ENCODE assay signal across 12 cellular contexts in genomic region chr1:226646026-226646869, GRCh38.
DNase-seq lines count a peak whose midpoint lies in the region; ATAC-seq and TF ChIP-seq lines count a peak whose summit lies in the region.
"Had no signal": no experiment of that assay in that cellular context is flagged by ENCODE, and none has a peak within 500 bp of the region (broad histone marks: within the 10 kb centered on the region; RNA-seq: fewer than 3 reads in every experiment).

No MANE protein-coding gene starts in this region.

- no peak for ATAC-seq in activated naive CD8-positive, alpha-beta T cell treated with anti-CD3 and anti-CD28 coated beads, Interleukin-2, amount 50 U/mL, for 24 hours
- no peak for ATAC-seq in lower lobe of right lung
- ATAC-seq: pancreas had no signal

- H3K4me1 ChIP-seq in lower lobe of right lung (peaks cover 41% of the 10 kb centered on the region), transverse colon (peaks cover 27 to 43% (median 34%) of the 10 kb centered on the region in 4 donors)
- H3K4me1 ChIP-seq: pancreas had no signal

- peaks cover 73% of the 10 kb centered on the region for H3K4me1 Mint-ChIP-seq in activated naive CD4-positive, alpha-beta T cell treated with anti-CD3 and anti-CD28 coated beads for 36 hours (ENCODE audit: low read depth)
- peaks cover 84% of the 10 kb centered on the region for H3K4me1 Mint-ChIP-seq in activated naive CD8-positive, alpha-beta T cell treated with anti-CD3 and anti-CD28 coated beads, Interleukin-2, amount 50 U/mL, for 24 hours

- intact Hi-C loops in activated naive CD4-positive, alpha-beta T cell treated with anti-CD3 and anti-CD28 coated beads for 36 hours (cut with micrococcal nuclease): no loop called here
- intact Hi-C loops in lower lobe of right lung (cut with DNase I): no loop called here
- intact Hi-C loops in transverse colon (cut with DNase I; ENCODE audit: low total_unique reads): no loop called here

- peaks cover 22% of the 10 kb centered on the region for H3K36me3 Mint-ChIP-seq in activated naive CD4-positive, alpha-beta T cell treated with anti-CD3 and anti-CD28 coated beads for 36 hours (ENCODE audit: low read depth)
- peaks cover 26% of the 10 kb centered on the region for H3K36me3 Mint-ChIP-seq in activated naive CD8-positive, alpha-beta T cell treated with anti-CD3 and anti-CD28 coated beads, Interleukin-2, amount 50 U/mL, for 24 hours (ENCODE audit: low read depth)

- CTCF ChIA-PET in activated naive CD4-positive, alpha-beta T cell treated with anti-CD3 and anti-CD28 coated beads for 36 hours (lab: Charles Lee): no interaction called here

- H3K27me3 Mint-ChIP-seq in activated naive CD4-positive, alpha-beta T cell treated with anti-CD3 and anti-CD28 coated beads for 36 hours (ENCODE audit: low read depth): no peaks in the 10 kb centered on the region
- no peaks in the 10 kb centered on the region for H3K27me3 Mint-ChIP-seq in activated naive CD8-positive, alpha-beta T cell treated with anti-CD3 and anti-CD28 coated beads, Interleukin-2, amount 50 U/mL, for 24 hours

- no peak for TF ChIP-seq EP300 in transverse colon (IDR thresholded peaks at IDR 0.05; ENCODE audit: low read depth)

- no peaks in the 10 kb centered on the region for H3K27me3 ChIP-seq in lower lobe of right lung (ENCODE audit: low read depth)
- H3K27me3 ChIP-seq in transverse colon: no peaks in the 10 kb centered on the region
- H3K27me3 ChIP-seq: pancreas, SJCRH30 had no signal

- no peak overlapping the region for H3K27ac ChIP-seq in lower lobe of right lung
- peak overlapping the region; percentile 21 to 72 (median 60) for H3K27ac ChIP-seq in transverse colon
- H3K27ac ChIP-seq: pancreas, SJCRH30 had no signal

- no peak overlapping the region for H3K4me3 ChIP-seq in lower lobe of right lung
- H3K4me3 ChIP-seq in transverse colon: no peak overlapping the region
- H3K4me3 ChIP-seq: pancreas, SJCRH30 had no signal

- peak overlapping the region; percentile 13 for H3K27ac Mint-ChIP-seq in activated naive CD4-positive, alpha-beta T cell treated with anti-CD3 and anti-CD28 coated beads for 36 hours
- H3K27ac Mint-ChIP-seq in activated naive CD8-positive, alpha-beta T cell treated with anti-CD3 and anti-CD28 coated beads, Interleukin-2, amount 50 U/mL, for 24 hours: peak overlapping the region; percentile 20

- no peak for TF ChIP-seq POLR2A in transverse colon (IDR thresholded peaks at IDR 0.05)

- no peaks in the 10 kb centered on the region for H3K9me3 Mint-ChIP-seq in activated naive CD4-positive, alpha-beta T cell treated with anti-CD3 and anti-CD28 coated beads for 36 hours
- no peaks in the 10 kb centered on the region for H3K9me3 Mint-ChIP-seq in activated naive CD8-positive, alpha-beta T cell treated with anti-CD3 and anti-CD28 coated beads, Interleukin-2, amount 50 U/mL, for 24 hours

- no peak overlapping the region for H3K4me3 Mint-ChIP-seq in activated naive CD4-positive, alpha-beta T cell treated with anti-CD3 and anti-CD28 coated beads for 36 hours
- H3K4me3 Mint-ChIP-seq in activated naive CD8-positive, alpha-beta T cell treated with anti-CD3 and anti-CD28 coated beads, Interleukin-2, amount 50 U/mL, for 24 hours: no peak overlapping the region

- no peak for DNase-seq in activated naive CD4-positive, alpha-beta T cell treated with anti-CD3 and anti-CD28 coated beads for 36 hours
- no peak for DNase-seq in activated naive CD4-positive, alpha-beta T cell (lab: John Stamatoyannopoulos, UW)
- DNase-seq in activated naive CD8-positive, alpha-beta T cell treated with anti-CD3 and anti-CD28 coated beads, Interleukin-2, amount 50 U/mL, for 24 hours: no peak
- DNase-seq in lower lobe of right lung (peak; percentile 40), transverse colon (no peak), NOMO-1 (lab: John Stamatoyannopoulos, UW; ENCODE audit: unreplicated experiment in 2 of 2) (no peak), anterior cingulate cortex (lab: John Stamatoyannopoulos, UW) (no peak), DMS153 (lab: John Stamatoyannopoulos, UW) (no peak)
- DNase-seq: activated CD8-positive, alpha-beta memory T cell treated with anti-CD3 and anti-CD28 coated beads, Interleukin-2, amount 50 U/mL, for 48 hours; NCI-H2029; SJCRH30 had no signal

- no peak for TF ChIP-seq CTCF in lower lobe of right lung (IDR thresholded peaks at IDR 0.05)
- TF ChIP-seq CTCF in transverse colon (IDR thresholded peaks at IDR 0.05): no peak

- H3K9me3 ChIP-seq in lower lobe of right lung (no peaks in the 10 kb centered on the region), transverse colon (no peaks in the 10 kb centered on the region)
- H3K9me3 ChIP-seq: pancreas, SJCRH30 had no signal

- H3K36me3 ChIP-seq in lower lobe of right lung (peaks cover 54% of the 10 kb centered on the region), transverse colon (peaks cover 0 to 17% (median 0%) of the 10 kb centered on the region in 4 donors)

- in situ Hi-C loops in transverse colon (cut with MboI; ENCODE audit: low pct_ligation_motif_present in 1 of 4, low pct_unique_long_range_greater_than_20kb in 1 of 4, low sequenced_read_pairs in 3 of 4): loop anchor here in 1 of 4 donors (25.0 kb wide), 1 partner anchor 791 kb away; no protein-coding TSS in a partner anchor

- 82% methylated on average over 17 of the region's 18 CpGs; no CpG with 5 or more reads in 1 of the 2 donors for WGBS in transverse colon (ENCODE audit: low coverage in 1 of 2), 2 donors
